27 cellular contexts compared by ENCODE assay signal in the genomic region with DNA sequence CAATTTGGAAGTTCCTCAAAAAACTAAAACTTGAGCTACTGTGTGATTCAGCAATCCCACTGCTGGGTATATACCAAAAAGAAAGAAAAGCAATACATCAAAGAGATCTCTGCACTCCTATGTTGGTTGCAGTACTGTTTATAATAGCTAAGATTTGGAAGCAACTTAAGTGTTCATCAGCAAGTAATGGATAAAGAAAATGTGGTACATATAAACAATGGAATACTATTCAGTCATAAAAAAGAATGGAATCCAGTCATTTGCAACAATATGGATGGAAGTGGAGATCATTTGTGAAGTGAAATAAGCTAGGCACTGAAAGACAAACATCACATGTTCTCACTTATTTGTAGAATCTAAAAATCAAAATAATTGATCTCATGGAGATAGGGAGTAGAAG.
"Had no signal": no experiment of that assay in that cellular context is flagged by ENCODE, and none has a peak within 500 bp of the region (broad histone marks: within the 10 kb centered on the region; RNA-seq: fewer than 3 reads in every experiment).

No MANE protein-coding gene starts in this region.

- DNase-seq: stimulated activated CD4-positive, alpha-beta T cell treated with anti-CD3 and anti-CD28 coated beads, Interleukin-2, amount 100 ng/mL, for 48 hours; stimulated activated CD4-positive, alpha-beta T cell treated with anti-CD3 and anti-CD28 coated beads, Interleukin-4, amount 100 ng/mL, for 1 hour; stimulated activated CD4-positive, alpha-beta T cell treated with anti-CD3 and anti-CD28 coated beads, Interleukin-4, amount 100 ng/mL, for 24 hours; stimulated activated CD4-positive, alpha-beta T cell treated with anti-CD3 and anti-CD28 coated beads, Interleukin-4, amount 100 ng/mL, for 4 hours; stimulated activated CD8-positive, alpha-beta memory T cell treated with anti-CD3 and anti-CD28 coated beads, Interleukin-4, amount 100 ng/mL, for 48 hours; stimulated activated naive B cell treated with anti-CD40 and anti-IgM and Interleukin-4, amounts not matched to agents 10 μg/mL and 1 μg/mL and 100 μg/mL, for 72 hours; stimulated activated naive CD4-positive, alpha-beta T cell; stimulated activated naive CD4-positive, alpha-beta T cell treated with Interleukin-2 at 50 U/mL for 16 hours; stimulated activated naive CD8-positive, alpha-beta T cell treated with anti-CD3 and anti-CD28 coated beads, Interleukin-15, amount 100 ng/mL, for 72 hours; stimulated activated naive CD8-positive, alpha-beta T cell treated with anti-CD3 and anti-CD28 coated beads, Interleukin-15, Interleukin-2, amounts not matched to agents 100 U/mL and 50 U/mL, for 24 hours; stomach; substantia nigra; testis; thyroid gland; tibial artery; transverse colon; trophoblast cell; upper lobe of left lung; upper lobe of right lung; uterus had no signal

- H3K27me3 ChIP-seq: stomach, suprapubic skin, testis, thyroid gland, tibial artery, tibial nerve, transverse colon, upper lobe of left lung, upper lobe of right lung, uterus, vagina had no signal

- ATAC-seq: stimulated activated effector memory CD8-positive, alpha-beta T cell treated with anti-CD3 and anti-CD28 coated beads, Interleukin-12 subunit alpha, Interleukin-12 subunit beta, amount 100 ng/mL, for 72 hours; stimulated activated memory B cell treated with anti-CD40 and anti-IgM and Interleukin-4, amounts not matched to agents 10 μg/mL and 1 μg/mL and 100 μg/mL, for 72 hours; stimulated activated naive B cell treated with anti-CD40 and anti-IgM and Interleukin-4, amounts not matched to agents 10 μg/mL and 1 μg/mL and 100 μg/mL, for 72 hours; stimulated activated naive CD8-positive, alpha-beta T cell treated with anti-CD3 and anti-CD28 coated beads, Interleukin-15, amount 100 ng/mL, for 72 hours; stimulated activated naive CD8-positive, alpha-beta T cell treated with anti-CD3 and anti-CD28 coated beads, Interleukin-15, Interleukin-2, amounts not matched to agents 100 U/mL and 50 U/mL, for 24 hours; upper lobe of right lung had no signal

- FAIRE-seq: urothelium cell line had no signal

- H3K4me1 ChIP-seq: stomach, suprapubic skin, testis, thyroid gland, tibial artery, tibial nerve, transverse colon, upper lobe of left lung, upper lobe of right lung, uterus, vagina had no signal

- H3K9me3 ChIP-seq: suprapubic skin, testis, thoracic aorta, thyroid gland, upper lobe of right lung, uterus, vagina had no signal

- H3K4me3 ChIP-seq: stomach, suprapubic skin, testis, thoracic aorta, thyroid gland, tibial artery, tibial nerve, transverse colon, upper lobe of left lung, upper lobe of right lung, uterus, vagina had no signal

- H3K36me3 ChIP-seq: stomach, suprapubic skin, thoracic aorta, thyroid gland, tibial artery, tibial nerve, transverse colon, upper lobe of left lung, upper lobe of right lung, uterus, vagina had no signal

- H3K27ac ChIP-seq: stomach, suprapubic skin, testis, thoracic aorta, thyroid gland, tibial artery, tibial nerve, transverse colon, upper lobe of left lung, upper lobe of right lung, uterus, vagina had no signal
